ENCODE assay signal across 27 cellular contexts in the genomic region with DNA sequence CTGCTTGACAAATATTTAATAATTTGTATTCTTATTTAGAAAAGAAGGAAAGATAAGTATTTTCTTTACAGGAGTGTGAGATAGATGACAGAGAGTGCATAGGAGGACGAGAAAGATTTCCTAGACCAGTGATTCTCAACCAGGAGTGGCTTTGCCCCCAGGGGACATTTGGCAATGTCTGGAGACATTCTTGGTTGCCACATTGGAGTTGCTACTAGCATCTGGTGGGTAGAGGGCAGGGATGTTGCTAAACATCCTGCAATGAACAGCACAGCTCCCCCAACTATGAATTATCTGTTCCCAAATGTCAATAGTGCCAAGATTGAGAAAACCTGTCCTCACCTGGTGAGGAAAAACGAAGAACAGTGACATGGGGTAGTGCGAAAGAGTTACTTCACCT.
"Had no signal": no experiment of that assay in that cellular context is flagged by ENCODE, and none has a peak within 500 bp of the region (broad histone marks: within the 10 kb centered on the region; RNA-seq: fewer than 3 reads in every experiment).

No MANE protein-coding gene starts in this region.

- H3K27me3 ChIP-seq: adrenal gland, body of pancreas, cardiac muscle cell, colonic mucosa had no signal

- H3K9me3 ChIP-seq: adrenal gland, body of pancreas, colonic mucosa had no signal

- H3K36me3 ChIP-seq: adrenal gland, cardiac muscle cell, colonic mucosa had no signal

- H3K4me3 ChIP-seq: adrenal gland, body of pancreas, cardiac muscle cell, colonic mucosa had no signal

- ATAC-seq: activated CD4-positive, alpha-beta T cell treated with anti-CD3 and anti-CD28 coated beads for 36 hours; activated CD8-positive, alpha-beta memory T cell treated with anti-CD3 and anti-CD28 coated beads, Interleukin-2, amount 10 ng/mL, durations not matched to agents 7 days and 5 days; activated CD8-positive, alpha-beta T cell treated with anti-CD3 and anti-CD28 coated beads, Interleukin-2, amount 10 ng/mL, durations not matched to agents 7 days and 5 days; activated naive CD8-positive, alpha-beta T cell treated with anti-CD3 and anti-CD28 coated beads, Interleukin-2, amount 50 U/mL, for 24 hours; body of pancreas; esophagus mucosa had no signal

- H3K27ac ChIP-seq: adrenal gland, body of pancreas, cardiac muscle cell, colonic mucosa had no signal

- H3K4me1 ChIP-seq: adrenal gland, body of pancreas, colonic mucosa had no signal

- DNase-seq: activated CD4-positive, alpha-beta memory T cell treated with anti-CD3 and anti-CD28 coated beads for 36 hours; activated CD4-positive, alpha-beta T cell treated with anti-CD3 and anti-CD28 coated beads for 36 hours; activated CD4-positive, alpha-beta T cell treated with anti-CD3 and anti-CD28 coated beads, Interleukin-2, amount 10 ng/mL, durations not matched to agents 24 days and 14 days; activated CD4-positive, CD25-positive, alpha-beta regulatory T cell; activated CD4-positive, CD25-positive, alpha-beta regulatory T cell treated with anti-CD3 and anti-CD28 coated beads, Interleukin-2, amount 50 U/mL, for 72 hours; activated CD8-positive, alpha-beta memory T cell treated with anti-CD3 and anti-CD28 coated beads, Interleukin-2, amount 10 ng/mL, durations not matched to agents 7 days and 5 days; activated CD8-positive, alpha-beta memory T cell treated with anti-CD3 and anti-CD28 coated beads, Interleukin-2, amount 50 U/mL, for 4 hours; activated CD8-positive, alpha-beta T cell treated with anti-CD3 and anti-CD28 coated beads, Interleukin-2, amount 10 ng/mL, durations not matched to agents 7 days and 5 days; activated effector memory CD4-positive, alpha-beta T cell treated with anti-CD3 and anti-CD28 coated beads, Interleukin-2, amount 50 U/mL, for 16 hours; activated naive CD4-positive, alpha-beta T cell treated with anti-CD3 and anti-CD28 coated beads for 36 hours; activated naive CD8-positive, alpha-beta T cell treated with anti-CD3 and anti-CD28 coated beads for 36 hours; activated naive CD8-positive, alpha-beta T cell treated with anti-CD3 and anti-CD28 coated beads, Interleukin-2, amount 50 U/mL, for 24 hours; activated T-cell treated with anti-CD3 and anti-CD28 coated beads, Interleukin-2, amount 50 U/mL, for 1 hour; activated T-cell treated with anti-CD3 and anti-CD28 coated beads, Interleukin-2, amount 50 U/mL, for 48 hours; adrenal gland; amygdala; aorta; body of pancreas; central memory CD4-positive, alpha-beta T cell; cerebellar nuclear complex; colonic mucosa; effector CD8-positive, alpha-beta T cell; foreskin fibroblast; head of caudate nucleus; T-helper 2 cell had no signal
